1 cellular context compared by ENCODE assay signal in genomic region chr2:240990266-240990529, GRCh38.
TF ChIP-seq lines count a peak whose summit lies in the region.

No MANE protein-coding gene starts in this region.

TF ChIP-seq in HepG2, 621 proteins besides CTCF, POLR2A, EP300 and RAD21 (continued from another document):
- TF ChIP-seq HNF1A (IDR thresholded peaks at IDR 0.05; ENCODE audit: low read depth) = no peak
- TF ChIP-seq HNF1A (CRISPR knock-in tag; IDR thresholded peaks at IDR 0.05; ENCODE audit: borderline replicate concordance) = no peak
- TF ChIP-seq MLLT10 (CRISPR knock-in tag; IDR thresholded peaks at IDR 0.05) = no peak
- no peak for TF ChIP-seq SMC3 (IDR thresholded peaks at IDR 0.05; ENCODE audit: low read length)
- TF ChIP-seq HNRNPK (IDR thresholded peaks at IDR 0.05; ENCODE audit: low read depth, low read length, poor library complexity, severe bottlenecking) = no peak
- TF ChIP-seq, protein P1, sequence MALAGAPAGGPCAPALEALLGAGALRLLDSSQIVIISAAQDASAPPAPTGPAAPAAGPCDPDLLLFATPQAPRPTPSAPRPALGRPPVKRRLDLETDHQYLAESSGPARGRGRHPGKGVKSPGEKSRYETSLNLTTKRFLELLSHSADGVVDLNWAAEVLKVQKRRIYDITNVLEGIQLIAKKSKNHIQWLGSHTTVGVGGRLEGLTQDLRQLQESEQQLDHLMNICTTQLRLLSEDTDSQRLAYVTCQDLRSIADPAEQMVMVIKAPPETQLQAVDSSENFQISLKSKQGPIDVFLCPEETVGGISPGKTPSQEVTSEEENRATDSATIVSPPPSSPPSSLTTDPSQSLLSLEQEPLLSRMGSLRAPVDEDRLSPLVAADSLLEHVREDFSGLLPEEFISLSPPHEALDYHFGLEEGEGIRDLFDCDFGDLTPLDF (CRISPR knock-in tag; IDR thresholded peaks at IDR 0.05) = no peak
- TF ChIP-seq NR2F2 (IDR thresholded peaks at IDR 0.05; ENCODE audit: borderline replicate concordance, low read depth) = no peak
- no peak for TF ChIP-seq SNAI1 (CRISPR knock-in tag; IDR thresholded peaks at IDR 0.05; ENCODE audit: borderline replicate concordance)
- TF ChIP-seq, protein P2, sequence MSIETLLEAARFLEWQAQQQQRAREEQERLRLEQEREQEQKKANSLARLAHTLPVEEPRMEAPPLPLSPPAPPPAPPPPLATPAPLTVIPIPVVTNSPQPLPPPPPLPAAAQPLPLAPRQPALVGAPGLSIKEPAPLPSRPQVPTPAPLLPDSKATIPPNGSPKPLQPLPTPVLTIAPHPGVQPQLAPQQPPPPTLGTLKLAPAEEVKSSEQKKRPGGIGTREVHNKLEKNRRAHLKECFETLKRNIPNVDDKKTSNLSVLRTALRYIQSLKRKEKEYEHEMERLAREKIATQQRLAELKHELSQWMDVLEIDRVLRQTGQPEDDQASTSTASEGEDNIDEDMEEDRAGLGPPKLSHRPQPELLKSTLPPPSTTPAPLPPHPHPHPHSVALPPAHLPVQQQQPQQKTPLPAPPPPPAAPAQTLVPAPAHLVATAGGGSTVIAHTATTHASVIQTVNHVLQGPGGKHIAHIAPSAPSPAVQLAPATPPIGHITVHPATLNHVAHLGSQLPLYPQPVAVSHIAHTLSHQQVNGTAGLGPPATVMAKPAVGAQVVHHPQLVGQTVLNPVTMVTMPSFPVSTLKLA (IDR thresholded peaks at IDR 0.05) = 0 out of 2 replicates have a peak, but pooled peaks have one; percentile 14
- no peak for TF ChIP-seq MXD4 (CRISPR knock-in tag; IDR thresholded peaks at IDR 0.05)
TF ChIP-seq in HepG2: peak in this region for 2.
